In the genomic region with DNA sequence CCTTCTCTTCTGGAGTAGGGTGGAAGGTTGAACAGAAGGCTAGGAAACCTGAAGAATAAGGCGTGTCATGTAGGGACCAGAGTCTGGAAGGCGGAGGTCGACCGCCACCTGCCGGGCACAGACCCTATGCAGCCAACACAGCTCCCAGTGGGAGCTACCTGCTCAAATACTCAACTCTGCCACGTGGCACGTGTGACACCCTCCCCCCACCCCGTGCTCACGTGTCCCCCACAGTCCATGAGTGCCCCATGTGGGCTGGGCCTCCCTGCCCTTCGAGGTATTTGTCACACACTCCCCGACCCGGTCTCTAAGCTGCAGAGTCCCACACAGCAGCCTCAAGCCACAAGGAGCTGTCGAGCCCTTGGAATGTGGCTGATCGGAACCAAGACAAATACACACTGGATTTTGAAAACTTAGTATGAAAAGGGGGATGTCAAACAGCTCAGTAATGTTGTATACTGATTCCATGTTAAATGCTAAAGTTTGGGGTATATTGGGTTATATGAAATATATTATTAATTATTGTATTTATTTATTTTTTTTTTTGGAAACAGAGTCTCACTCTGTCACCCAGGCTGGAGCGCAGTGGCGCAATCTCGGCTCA, we compare ENCODE assay signal across 8 cellular contexts. TPM values are rescaled to one million over a fixed set of nuclear protein-coding genes. Genes with fewer than 3 reads are reported as not detected.
DNase-seq lines count a peak whose midpoint lies in the region; ATAC-seq and TF ChIP-seq lines count a peak whose summit lies in the region.

No MANE protein-coding gene starts in this region.

- ATAC-seq in RWPE2 (ENCODE audit: low read depth) (peak; percentile 62), GM21717 (IDR thresholded peaks at IDR 0.05; ENCODE audit: unreplicated experiment) (no peak), HG02798 (IDR thresholded peaks at IDR 0.05; ENCODE audit: poor library complexity, unreplicated experiment) (no peak)

- no peaks in the 10 kb centered on the region for H3K79me1 ChIP-seq in mesenchymal stem cell (replicated peaks; ENCODE audit: low read length, poor library complexity, severe bottlenecking)

- H3K4me3 ChIP-seq in AG10803 (ENCODE audit: low read length), result no peak overlapping the region
- no peak overlapping the region for H3K4me3 ChIP-seq in H7 (ENCODE audit: insufficient read depth, low read depth, low read length)
- H3K4me3 ChIP-seq in RWPE2 (ENCODE audit: severe bottlenecking), result no peak overlapping the region
- H3K4me3 ChIP-seq in astrocyte of the cerebellum (ENCODE audit: low read depth, low read length), result no peak overlapping the region
- no peak overlapping the region for H3K4me3 ChIP-seq in mesenchymal stem cell (ENCODE audit: insufficient read depth in 1 of 2, low read depth in 1 of 2, low read length in 2 of 2)

- H3K4me1 ChIP-seq in RWPE2 (ENCODE audit: insufficient read depth, poor library complexity, severe bottlenecking), result peaks cover 4% of the 10 kb centered on the region
- peaks cover 11% of the 10 kb centered on the region for H3K4me1 ChIP-seq in mesenchymal stem cell (ENCODE audit: control insufficient read depth, insufficient read depth, low read depth, low read length)

- DNase-seq in AG10803 (ENCODE audit: low read depth) (peak; percentile 11), H7 (peak; percentile 92), RWPE2 (ENCODE audit: low spot score) (no peak), astrocyte of the cerebellum (ENCODE audit: low read depth) (no peak), mesenchymal stem cell (peak; percentile 40), globus pallidus (ENCODE audit: low spot score) (no peak)

- H2BK15ac ChIP-seq in mesenchymal stem cell (ENCODE audit: low read depth, poor library complexity, severe bottlenecking), result no peak overlapping the region

- H4K91ac ChIP-seq in mesenchymal stem cell (ENCODE audit: low read length), result no peak overlapping the region

- H4K8ac ChIP-seq in mesenchymal stem cell (ENCODE audit: low read length), result no peak overlapping the region

- H2BK12ac ChIP-seq in mesenchymal stem cell (ENCODE audit: low read length in 2 of 2), result no peak overlapping the region

- H3K27ac ChIP-seq in RWPE2 (ENCODE audit: poor library complexity, severe bottlenecking), result no peak overlapping the region
- no peak overlapping the region for H3K27ac ChIP-seq in mesenchymal stem cell (ENCODE audit: low read length, poor library complexity, severe bottlenecking)

- no peak overlapping the region for H3K14ac ChIP-seq in mesenchymal stem cell (ENCODE audit: low read length in 2 of 2)

- in situ Hi-C loops in astrocyte of the cerebellum (cut with HindIII; ENCODE audit: low sequenced_read_pairs), result no loop called here

- H3K9me3 ChIP-seq in RWPE2 (ENCODE audit: severe bottlenecking) (no peaks in the 10 kb centered on the region), mesenchymal stem cell (ENCODE audit: control insufficient read depth, low read length) (no peaks in the 10 kb centered on the region)

- H3K36me3 ChIP-seq in H7 (replicated peaks; ENCODE audit: control insufficient read depth, insufficient read depth, low read length), result no peaks in the 10 kb centered on the region
- no peaks in the 10 kb centered on the region for H3K36me3 ChIP-seq in RWPE2 (ENCODE audit: low read depth)
- H3K36me3 ChIP-seq in mesenchymal stem cell (ENCODE audit: control insufficient read depth in 1 of 2, insufficient read depth in 2 of 2, low read depth in 1 of 2, low read length in 2 of 2), result no peaks in the 10 kb centered on the region

- H3K23ac ChIP-seq in mesenchymal stem cell (ENCODE audit: low read length in 2 of 2), result no peak overlapping the region

- no peak overlapping the region for H3K18ac ChIP-seq in mesenchymal stem cell (ENCODE audit: low read depth in 1 of 2, low read length in 2 of 2)

- H3K4me2 ChIP-seq in mesenchymal stem cell (ENCODE audit: low read length, poor library complexity, severe bottlenecking), result no peak overlapping the region

- H3K9ac ChIP-seq in mesenchymal stem cell (ENCODE audit: low read length), result peak overlapping the region; percentile 7

- TF ChIP-seq CTCF in AG10803 (conservative IDR thresholded peaks at IDR 0.05; ENCODE audit: low read length), result peak; percentile 43
- no peak for TF ChIP-seq CTCF in RWPE2 (IDR thresholded peaks at IDR 0.05; ENCODE audit: poor library complexity, severe bottlenecking)
- peak; percentile 38 for TF ChIP-seq CTCF in astrocyte of the cerebellum (IDR thresholded peaks at IDR 0.05; ENCODE audit: low read depth, low read length, missing control alignments)

- H3K27me3 ChIP-seq in H7 (ENCODE audit: control insufficient read depth, insufficient read depth, low read length) (peaks cover 17% of the 10 kb centered on the region), RWPE2 (ENCODE audit: insufficient read depth, poor library complexity, severe bottlenecking) (no peaks in the 10 kb centered on the region), mesenchymal stem cell (ENCODE audit: control insufficient read depth in 1 of 2, insufficient read depth in 1 of 2, low read length in 2 of 2) (peaks cover 8 to 42% of the 10 kb centered on the region in 2 experiments)

- H2AFZ ChIP-seq in mesenchymal stem cell (ENCODE audit: low read depth, low read length), result no peak overlapping the region

- no peak overlapping the region for H3K4ac ChIP-seq in mesenchymal stem cell (ENCODE audit: low read depth in 1 of 2, low read length in 2 of 2)

- H2BK5ac ChIP-seq in mesenchymal stem cell (ENCODE audit: low read depth, low read length, poor library complexity, severe bottlenecking), result no peak overlapping the region

- no peak overlapping the region for H2AK5ac ChIP-seq in mesenchymal stem cell (ENCODE audit: low read length, severe bottlenecking)

- WGBS in mesenchymal stem cell, result 52% methylated on average over 17 of the region's 17 CpGs

- H2BK120ac ChIP-seq in mesenchymal stem cell (ENCODE audit: low read depth, low read length), result no peak overlapping the region

RNA-seq across cellular contexts. Expression of a gene that starts 11.7 kb away (rescaled TPM):
- total RNA-seq in H7 (2014; rRNA removed; shearing (Covaris generic)), result 2.1 and 7.8 TPM in 2 replicates
- 1.4 TPM for polyA plus RNA-seq in mesenchymal stem cell (2013, experiment 1 of 2)
- polyA plus RNA-seq in mesenchymal stem cell (2013, experiment 2 of 2), result 1.5 TPM

RNA-seq across cellular contexts. Expression of a gene that starts 25.1 kb away (rescaled TPM):
- not detected in 2 replicates for total RNA-seq in H7 (2014; rRNA removed; shearing (Covaris generic))
- not detected for polyA plus RNA-seq in mesenchymal stem cell (2013, experiment 1 of 2)
- not detected for polyA plus RNA-seq in mesenchymal stem cell (2013, experiment 2 of 2)

RNA-seq across cellular contexts. Expression of a gene that starts 26.6 kb away (rescaled TPM):
- total RNA-seq in H7 (2014; rRNA removed; shearing (Covaris generic)), result 23.5 and 25.9 TPM in 2 replicates
- 30.2 TPM for polyA plus RNA-seq in mesenchymal stem cell (2013, experiment 1 of 2)
- 29.7 TPM for polyA plus RNA-seq in mesenchymal stem cell (2013, experiment 2 of 2)

RNA-seq across cellular contexts. Expression of a gene that starts 36.8 kb away (rescaled TPM):
- total RNA-seq in H7 (2014; rRNA removed; shearing (Covaris generic)), result not detected in 2 replicates
- not detected for polyA plus RNA-seq in mesenchymal stem cell (2013, experiment 1 of 2)
- polyA plus RNA-seq in mesenchymal stem cell (2013, experiment 2 of 2), result not detected

RNA-seq across cellular contexts. Expression of a gene that starts 37.8 kb away (rescaled TPM):
- total RNA-seq in H7 (2014; rRNA removed; shearing (Covaris generic)), result 0.59 and 1.3 TPM in 2 replicates
- polyA plus RNA-seq in mesenchymal stem cell (2013, experiment 1 of 2), result not detected
- polyA plus RNA-seq in mesenchymal stem cell (2013, experiment 2 of 2), result not detected

Comparison
In these comparisons a context has a peak if more than half of its experiments do, and no peak if none do; other contexts are left out.
1. DNase-seq: peak in AG10803 (single experiment), H7 (single experiment) and mesenchymal stem cell (single experiment); none in RWPE2 (single experiment), astrocyte of the cerebellum (single experiment) and globus pallidus (single experiment).